In genomic region chr9:86308687-86309086, GRCh38 we compare ENCODE assay signal across 20 cellular contexts. TPM values are rescaled to one million over a fixed set of nuclear protein-coding genes. Genes with fewer than 3 reads are reported as not detected.
DNase-seq lines count a peak whose midpoint lies in the region; ATAC-seq, FAIRE-seq and TF ChIP-seq lines count a peak whose summit lies in the region.
"Had no signal": no experiment of that assay in that cellular context is flagged by ENCODE, and none has a peak within 500 bp of the region (broad histone marks: within the 10 kb centered on the region; RNA-seq: fewer than 3 reads in every experiment).

No MANE protein-coding gene starts in this region.

- intact Hi-C loops in gastrocnemius medialis (cut with DNase I; ENCODE audit: low total_unique reads) (loop anchor here (2.0 kb wide), 1 partner anchor 46 kb away; the partner anchor contains the start of gene TUT7), esophagus muscularis mucosa (cut with DNase I) (no loop called here)

- FAIRE-seq in H54 (lab: Jason Lieb, UNC), result peak; percentile 64
- FAIRE-seq: A204.1, D721Med, GM12892 had no signal

- H3K27me3 ChIP-seq in gastrocnemius medialis, result no peaks in the 10 kb centered on the region
- no peaks in the 10 kb centered on the region for H3K27me3 ChIP-seq in esophagus muscularis mucosa

- ATAC-seq in gastrocnemius medialis, result peak; percentile 99 to 100
- no peak for ATAC-seq in HG02870 (IDR thresholded peaks at IDR 0.05; ENCODE audit: unreplicated experiment)
- ATAC-seq: CD8-positive, alpha-beta T cell; HCT116 had no signal

- no peak for DNase-seq in H54 (ENCODE audit: insufficient read length, low spot score)
- peak; percentile 27 for DNase-seq in amniotic epithelial cell (ENCODE audit: low read depth)
- peak; percentile 58 for DNase-seq in myocyte (ENCODE audit: low read depth)
- no peak for DNase-seq in gastrocnemius medialis
- DNase-seq in esophagus muscularis mucosa (ENCODE audit: extremely low spot score), result no peak
- DNase-seq in type B pancreatic cell (ENCODE audit: extremely low spot score, unreplicated experiment), result no peak
- DNase-seq in NCI-H1105 treated with DMSO at 0.1 percent for 48 hours (lab: John Stamatoyannopoulos, UW), result no peak
- DNase-seq: CD8-positive, alpha-beta T cell; COR-L47; DND-41; GDM1; IMR-90 had no signal

- H3K4me3 ChIP-seq in gastrocnemius medialis (no peak overlapping the region), esophagus muscularis mucosa (no peak overlapping the region)

- 66% methylated on average over 1 of the region's 1 CpG for WGBS in esophagus muscularis mucosa

- H3K36me3 ChIP-seq in gastrocnemius medialis (peaks cover 0 to 78% of the 10 kb centered on the region in 2 donors), esophagus muscularis mucosa (peaks cover 47 to 98% (median 76%) of the 10 kb centered on the region in 4 donors)

- TF ChIP-seq CTCF in gastrocnemius medialis (IDR thresholded peaks at IDR 0.05 in 4 of 5, conservative IDR thresholded peaks at IDR 0.05 in 1 of 5) (no peak), esophagus muscularis mucosa (IDR thresholded peaks at IDR 0.05) (no peak), type B pancreatic cell (conservative IDR thresholded peaks at IDR 0.05) (no peak)

- H3K4me3 Mint-ChIP-seq in type B pancreatic cell, result no peak overlapping the region
- H3K4me3 Mint-ChIP-seq: CD14-positive monocyte; CD8-positive, alpha-beta T cell had no signal

- no peak overlapping the region for H3K27ac Mint-ChIP-seq in type B pancreatic cell
- H3K27ac Mint-ChIP-seq: CD8-positive, alpha-beta T cell had no signal

- H3K9me3 Mint-ChIP-seq in type B pancreatic cell, result no peaks in the 10 kb centered on the region
- H3K9me3 Mint-ChIP-seq: CD8-positive, alpha-beta T cell had no signal

- H3K4me1 Mint-ChIP-seq in type B pancreatic cell (ENCODE audit: unreplicated experiment), result peaks cover 8% of the 10 kb centered on the region
- H3K4me1 Mint-ChIP-seq: CD14-positive monocyte had no signal

- no peaks in the 10 kb centered on the region for H3K27me3 Mint-ChIP-seq in type B pancreatic cell

- H3K36me3 Mint-ChIP-seq in type B pancreatic cell, result peaks cover 53% of the 10 kb centered on the region

- TF ChIP-seq POLR2A in H54 (IDR thresholded peaks at IDR 0.05; ENCODE audit: low read depth, low read length), result no peak
- no peak for TF ChIP-seq POLR2A in gastrocnemius medialis (IDR thresholded peaks at IDR 0.05)
- no peak for TF ChIP-seq POLR2A in esophagus muscularis mucosa (IDR thresholded peaks at IDR 0.05; ENCODE audit: low read depth)

- no peak for TF ChIP-seq EP300 in esophagus muscularis mucosa (IDR thresholded peaks at IDR 0.05)

- H3K27ac ChIP-seq in gastrocnemius medialis, result peak overlapping the region; percentile 68 to 86 (median 82)
- H3K27ac ChIP-seq in esophagus muscularis mucosa (replicated peaks in 1 of 4), result no peak overlapping the region

- in situ Hi-C loops in gastrocnemius medialis (cut with MboI; ENCODE audit: low sequenced_read_pairs in 4 of 4), result no loop called here

- H3K4me1 ChIP-seq in gastrocnemius medialis (peaks cover 4 to 20% of the 10 kb centered on the region in 2 donors), esophagus muscularis mucosa (no peaks in the 10 kb centered on the region)

- no peaks in the 10 kb centered on the region for H3K9me3 ChIP-seq in gastrocnemius medialis
- no peaks in the 10 kb centered on the region for H3K9me3 ChIP-seq in esophagus muscularis mucosa

RNA-seq across cellular contexts. Expression of gene ISCA1, which starts 26.3 kb away (rescaled TPM):
- total RNA-seq in myocyte (43.1 and 55.1 TPM in 2 replicates), gastrocnemius medialis (100 to 1,000 TPM in 1 of 4 donors, 10 to 100 TPM in 3; 59.8 to 115 (median 89.9) TPM), esophagus muscularis mucosa (10 to 100 TPM; 37.0 to 56.5 (median 40.5) TPM), type B pancreatic cell (ENCODE audit: low replicate concordance) (33.2 and 36.8 TPM in 2 replicates)
- 29.0 TPM for polyA plus RNA-seq in myocyte (2012)

RNA-seq across cellular contexts. Expression of gene TUT7, which starts 45.5 kb away (rescaled TPM):
- total RNA-seq in myocyte (28.6 and 33.0 TPM in 2 replicates), gastrocnemius medialis (10 to 100 TPM; 15.4 to 89.1 (median 38.6) TPM), esophagus muscularis mucosa (10 to 100 TPM; 24.5 to 33.0 (median 30.9) TPM), type B pancreatic cell (ENCODE audit: low replicate concordance) (26.5 and 49.9 TPM in 2 replicates)
- polyA plus RNA-seq in myocyte (2012), result 10.0 TPM

RNA-seq across cellular contexts. Expression of gene C9orf153, which starts 49.2 kb away (rescaled TPM):
- total RNA-seq in myocyte (0.45 TPM in 1 of 2 replicates, not detected in the other), gastrocnemius medialis (under 1 TPM in 2 of 4 donors, not detected in 2; 0.17 to 0.87 TPM), esophagus muscularis mucosa (under 1 TPM in 2 of 4 donors, not detected in 2; 0.33 to 0.46 TPM), type B pancreatic cell (ENCODE audit: low replicate concordance) (1.1 TPM in 1 of 2 replicates, not detected in the other)
- 0.05 TPM for polyA plus RNA-seq in myocyte (2012)
- total RNA-seq: H4, IMR-90 had no signal
- polyA plus RNA-seq: BJ, CD14-positive monocyte, IMR-90 had no signal

Comparison
In these comparisons a context has a peak if more than half of its experiments do, and no peak if none do; other contexts are left out.
1. DNase-seq: peak in amniotic epithelial cell (single experiment) and myocyte (single experiment); none in H54 (single experiment), gastrocnemius medialis (0 of 2), esophagus muscularis mucosa (single experiment), type B pancreatic cell (single experiment) and NCI-H1105 treated with DMSO at 0.1 percent for 48 hours (single experiment).
2. H3K27ac ChIP-seq: peak in gastrocnemius medialis (4 of 4); none in esophagus muscularis mucosa (0 of 4).